ENCODE assay signal across 14 cellular contexts in the genomic region with DNA sequence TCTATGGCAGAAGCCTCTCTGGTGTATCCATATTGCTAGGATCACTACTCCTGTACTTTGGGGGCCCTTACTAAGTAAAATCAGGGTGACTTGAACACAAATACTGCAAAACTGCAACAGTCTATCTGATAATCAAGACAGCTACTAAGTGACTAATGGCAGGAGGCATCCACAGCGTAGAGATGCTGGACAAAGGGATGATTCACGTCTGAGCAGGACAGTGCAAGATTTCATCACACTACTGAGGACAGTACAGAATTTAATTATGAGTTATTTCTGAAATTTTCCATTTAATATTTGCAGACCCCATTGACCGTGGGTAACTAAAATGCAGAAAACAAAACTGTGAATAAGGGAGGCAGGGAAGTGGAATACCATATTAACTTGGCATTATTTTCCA. TPM values are rescaled to one million over a fixed set of nuclear protein-coding genes. Genes with fewer than 3 reads are reported as not detected.
DNase-seq lines count a peak whose midpoint lies in the region; ATAC-seq, FAIRE-seq and TF ChIP-seq lines count a peak whose summit lies in the region.
"Had no signal": no experiment of that assay in that cellular context is flagged by ENCODE, and none has a peak within 500 bp of the region (broad histone marks: within the 10 kb centered on the region; RNA-seq: fewer than 3 reads in every experiment).

No MANE protein-coding gene starts in this region.

- no peak for TF ChIP-seq EP300 in K562 (IDR thresholded peaks at IDR 0.05; ENCODE audit: low read length)

- BruUV-seq in MCF 10A (replicated peaks; lab: Mats Ljungman, UMichigan) (no TSS peak), K562 (replicated peaks; lab: Mats Ljungman, UMichigan) (no TSS peak)

- H4K20me1 ChIP-seq in K562 (replicated peaks; ENCODE audit: control insufficient read depth, insufficient read depth, low read length) = peaks cover 4% of the 10 kb centered on the region; the same call in 1 of the 2 replicates
- peaks cover 2% of the 10 kb centered on the region for H4K20me1 ChIP-seq in keratinocyte (ENCODE audit: control insufficient read depth, extremely low read depth, insufficient read depth, low read length)

- no peak for TF ChIP-seq CTCF in MCF 10A (IDR thresholded peaks at IDR 0.05; ENCODE audit: unreplicated experiment)
- TF ChIP-seq CTCF in breast epithelium (IDR thresholded peaks at IDR 0.05) = no peak
- no peak for TF ChIP-seq CTCF in K562 (IDR thresholded peaks at IDR 0.05 in 2 of 3, conservative IDR thresholded peaks at IDR 0.05 in 1 of 3; ENCODE audit: insufficient read depth in 2 of 3, low read depth in 1 of 3, low read length in 3 of 3)
- no peak for TF ChIP-seq CTCF in keratinocyte (optimal IDR thresholded peaks at IDR 0.05 in 1 of 3, IDR thresholded peaks at IDR 0.05 in 1 of 3, conservative IDR thresholded peaks at IDR 0.05 in 1 of 3; ENCODE audit: extremely low read depth in 1 of 3, insufficient read depth in 2 of 3, low read length in 3 of 3)

- FAIRE-seq in K562 (lab: Jason Lieb, UNC) (no peak), keratinocyte (lab: Jason Lieb, UNC) (peak; percentile 76), GM12892 (lab: Jason Lieb, UNC) (no peak)
- FAIRE-seq: A204.1 had no signal

- H3K9me3 ChIP-seq in breast epithelium (no peaks in the 10 kb centered on the region), K562 (replicated peaks; ENCODE audit: control insufficient read depth, insufficient read depth, low read depth, low read length) (peaks cover 3% of the 10 kb centered on the region; the same call in 1 of the 2 replicates), keratinocyte (ENCODE audit: control insufficient read depth, low read depth, low read length) (no peaks in the 10 kb centered on the region)
- H3K9me3 ChIP-seq: HAP-1, prostate gland had no signal

- peaks cover 10% of the 10 kb centered on the region for H3K36me3 Mint-ChIP-seq in MCF 10A (ENCODE audit: insufficient read depth, unreplicated experiment)

- H3K4me3 Mint-ChIP-seq in MCF 10A (ENCODE audit: unreplicated experiment) = no peak overlapping the region

- H3K9ac ChIP-seq in K562 (ENCODE audit: insufficient read depth in 1 of 2, low read depth in 2 of 2, low read length in 2 of 2) = no peak overlapping the region
- no peak overlapping the region for H3K9ac ChIP-seq in keratinocyte (ENCODE audit: control insufficient read depth, extremely low read depth, insufficient read depth, low read length)

- H3K4me1 ChIP-seq in breast epithelium = no peaks in the 10 kb centered on the region
- H3K4me1 ChIP-seq in K562 (replicated peaks in 1 of 2; ENCODE audit: control insufficient read depth in 2 of 2, insufficient read depth in 2 of 2, low read length in 2 of 2) = no peaks in the 10 kb centered on the region; a peak in 2 of 5 replicates
- peaks cover 10% of the 10 kb centered on the region for H3K4me1 ChIP-seq in keratinocyte (ENCODE audit: control insufficient read depth, extremely low read depth, insufficient read depth, low read length)
- H3K4me1 ChIP-seq: HAP-1, prostate gland, tibial nerve had no signal

- H3K4me3 ChIP-seq in breast epithelium (no peak overlapping the region), K562 (no peak overlapping the region), keratinocyte (ENCODE audit: control insufficient read depth in 2 of 3, extremely low read depth in 1 of 3, insufficient read depth in 2 of 3, low read depth in 1 of 3, low read length in 3 of 3) (no peak overlapping the region)
- H3K4me3 ChIP-seq: HAP-1, prostate gland, tibial nerve had no signal

- TF ChIP-seq POLR2A in breast epithelium (IDR thresholded peaks at IDR 0.05) (no peak), K562 (conservative IDR thresholded peaks at IDR 0.05) (no peak), GM12892 (IDR thresholded peaks at IDR 0.05; ENCODE audit: low read depth, low read length) (no peak)

- TF ChIP-seq RAD21 in K562 (CRISPR knock-in tag; conservative IDR thresholded peaks at IDR 0.05 in 1 of 2, IDR thresholded peaks at IDR 0.05 in 1 of 2) = no peak

- H3K27ac Mint-ChIP-seq in MCF 10A (ENCODE audit: low read depth, unreplicated experiment) = no peak overlapping the region

- DNase-seq in MCF 10A (ENCODE audit: unreplicated experiment) (peak; percentile 74), breast epithelium (ENCODE audit: low spot score in 2 of 2) (no peak), K562 (ENCODE audit: extremely low read depth in 1 of 4, low spot score in 3 of 4) (no peak), keratinocyte (ENCODE audit: low read depth, low spot score) (no peak), KBM-7 (no peak), GM12892 (ENCODE audit: insufficient read length) (no peak), NCI-H748 (lab: John Stamatoyannopoulos, UW; ENCODE audit: unreplicated experiment) (no peak)
- DNase-seq: activated CD8-positive, alpha-beta memory T cell treated with anti-CD3 and anti-CD28 coated beads, Interleukin-2, amount 50 U/mL, for 48 hours; erythroblast had no signal

- H3K4me2 ChIP-seq in K562 (ENCODE audit: insufficient read depth, low read length) (no peak overlapping the region), keratinocyte (ENCODE audit: control insufficient read depth, extremely low read depth, insufficient read depth, low read depth, low read length) (no peak overlapping the region)

- in situ Hi-C loops in K562 (cut with MboI) (no loop called here), KBM-7 (cut with MboI; ENCODE audit: low pct_unique_long_range_greater_than_20kb, low sequenced_read_pairs) (no loop called here)

- POLR2A ChIA-PET in MCF 10A (lab: Yijun Ruan, JAX) (interaction anchor here (0.9 to 1.3 kb wide), 3 partner anchors 10 to 420 kb away, joined by 3 to 9 read pairs (median 3); a partner anchor contains a TSS), K562 (lab: Yijun Ruan, JAX) (interaction anchor here (1.6 kb wide), 1 partner anchor 11 kb away, joined by 6 read pairs; a partner anchor contains a TSS)

- no peaks in the 10 kb centered on the region for H3K27me3 Mint-ChIP-seq in MCF 10A (ENCODE audit: insufficient read depth, unreplicated experiment)

- H3K27ac ChIP-seq in breast epithelium = no peak overlapping the region
- H3K27ac ChIP-seq in K562 (ENCODE audit: extremely low read depth, low read depth, low read length) = no peak overlapping the region
- peak overlapping the region; percentile 20 for H3K27ac ChIP-seq in keratinocyte (ENCODE audit: control insufficient read depth, insufficient read depth, low read length)
- H3K27ac ChIP-seq: prostate gland, tibial nerve had no signal

- WGBS in K562 (ENCODE audit: insufficient coverage, low coverage, missing lambda C conversion rate) = 77% methylated on average over 3 of the region's 3 CpGs

- intact Hi-C loops in MCF 10A (cut with micrococcal nuclease) = no loop called here
- intact Hi-C loops in breast epithelium (cut with DNase I; ENCODE audit: low total_unique reads) = no loop called here
- intact Hi-C loops in K562 (cut with micrococcal nuclease) = no loop called here

- ATAC-seq in K562 = 0 out of 3 replicates have a peak, but pooled peaks have one; percentile 39
- ATAC-seq in HG02970 (IDR thresholded peaks at IDR 0.05; ENCODE audit: low FRiP score, unreplicated experiment) = no peak

- peaks cover 7% of the 10 kb centered on the region for H3K9me3 Mint-ChIP-seq in MCF 10A (ENCODE audit: unreplicated experiment)

- CTCF ChIA-PET in MCF 10A (lab: Yijun Ruan, JAX) (interaction anchor here (0.6 to 0.7 kb wide), 2 partner anchors 85 to 479 kb away, joined by 3 read pairs; no protein-coding TSS in a partner anchor), K562 (lab: Yijun Ruan, JAX; ENCODE audit: low intra/inter-chr PET ratio) (no interaction called here)

- H3K27me3 ChIP-seq in breast epithelium = no peaks in the 10 kb centered on the region
- H3K27me3 ChIP-seq in K562 (ENCODE audit: control insufficient read depth in 2 of 2, insufficient read depth in 2 of 2, low read length in 2 of 2) = no peaks in the 10 kb centered on the region
- no peaks in the 10 kb centered on the region for H3K27me3 ChIP-seq in keratinocyte (ENCODE audit: control insufficient read depth, extremely low read depth, insufficient read depth, low read length)
- H3K27me3 ChIP-seq: tibial nerve had no signal

- peaks cover 10% of the 10 kb centered on the region for H3K4me1 Mint-ChIP-seq in MCF 10A (ENCODE audit: insufficient read depth, unreplicated experiment)

- peaks cover 78% of the 10 kb centered on the region for H3K79me2 ChIP-seq in K562 (ENCODE audit: control insufficient read depth, insufficient read depth, low read length)
- H3K79me2 ChIP-seq in keratinocyte (ENCODE audit: control insufficient read depth, insufficient read depth, low read length) = peaks cover 69% of the 10 kb centered on the region

- H3K9me1 ChIP-seq in K562 (ENCODE audit: control insufficient read depth, insufficient read depth, low read length) (no peaks in the 10 kb centered on the region), keratinocyte (ENCODE audit: control insufficient read depth, extremely low read depth, insufficient read depth, low read length) (no peaks in the 10 kb centered on the region)

- H3K36me3 ChIP-seq in breast epithelium = no peaks in the 10 kb centered on the region
- peaks cover 12% of the 10 kb centered on the region; the same call in 2 of the 3 replicates for H3K36me3 ChIP-seq in K562 (ENCODE audit: control insufficient read depth, insufficient read depth, low read length)
- H3K36me3 ChIP-seq in keratinocyte (ENCODE audit: control insufficient read depth in 2 of 2, extremely low read depth in 1 of 2, insufficient read depth in 2 of 2, low read length in 2 of 2) = no peaks in the 10 kb centered on the region
- H3K36me3 ChIP-seq: HAP-1, prostate gland had no signal

- no peak overlapping the region for H2AFZ ChIP-seq in K562 (ENCODE audit: low read depth, low read length)
- H2AFZ ChIP-seq in keratinocyte (ENCODE audit: control insufficient read depth, low read length) = no peak overlapping the region

- dilution Hi-C loops in keratinocyte (cut with MboI; ENCODE audit: extremely low pct_ligation_motif_present, low sequenced_read_pairs) = no loop called here

RNA-seq across cellular contexts. Expression of a gene that starts 10.4 kb away (rescaled TPM):
- total RNA-seq in MCF 10A (2022) (30.7 and 30.9 TPM in 2 replicates), breast epithelium (10 to 100 TPM; 18.9 to 22.7 (median 20.3) TPM), K562 (2014; rRNA removed) (17.3 and 20.3 TPM in 2 replicates), K562 (2014; rRNA removed; fragmentation: Illumina TruSeq; extraction: Trizol) (45.2 and 49.8 TPM in 2 replicates), K562 (2015; rRNA removed; fragmentation: Illumina TruSeq; extraction: Trizol) (39.6 and 41.2 TPM in 2 replicates), K562 (2021) (41.6 and 44.7 TPM in 2 replicates)
- 15.5 and 34.5 TPM in 2 replicates for total RNA-seq in K562 (2011; cell fraction: chromatin; rRNA removed; ENCODE audit: low replicate concordance)
- 7.5 and 7.8 TPM in 2 replicates for total RNA-seq in K562 (2011; cell fraction: nucleolus; rRNA removed)
- 16.2 and 33.1 TPM in 2 replicates for total RNA-seq in K562 (2011; cell fraction: nucleoplasm; rRNA removed)
- polyA plus RNA-seq in K562 (2011; rRNA removed) (29.7 and 41.5 TPM in 2 replicates), K562 (2014; fragmentation: Illumina TruSeq; extraction: Trizol) (38.6 and 46.3 TPM in 2 replicates), K562 (2014; fragmentation: Nextera tagmentation; extraction: Ambion mirVana) (10 to 100 TPM; 18.1 to 21.1 TPM), K562 (2014; rRNA removed) (28.4 and 29.7 TPM in 2 replicates), keratinocyte (19.9 to 39.7 TPM (median 20.7 TPM) in 3 replicates)
- 7.1 and 12.1 TPM in 2 replicates for polyA plus RNA-seq in K562 (2011; cell fraction: cytosol; rRNA removed)
- 7.6 and 10.3 TPM in 2 replicates for polyA plus RNA-seq in K562 (2011; cell fraction: nucleus; rRNA removed)
- 25.1 and 27.1 TPM in 2 replicates for polyA plus RNA-seq in K562 (2012)
- polyA minus RNA-seq in K562 (2011; rRNA and poly(A)+ RNA removed) = 56.4 and 61.8 TPM in 2 replicates
- 18.2 and 24.1 TPM in 2 replicates for polyA minus RNA-seq in K562 (2011; cell fraction: cytosol; rRNA and poly(A)+ RNA removed)
- polyA minus RNA-seq in K562 (2011; cell fraction: nucleus; rRNA and poly(A)+ RNA removed) = 5.9 and 12.8 TPM in 2 replicates
- polyA plus RNA-seq in keratinocyte (2011; ENCODE audit: low read depth) = 29.9 TPM
- 12.7 and 25.9 TPM in 2 replicates for polyA plus RNA-seq in keratinocyte (2011; cell fraction: cytosol; rRNA removed)
- 21.3 and 27.4 TPM in 2 replicates for polyA plus RNA-seq in keratinocyte (2011; cell fraction: nucleus; rRNA removed)
- 18.2 and 27.7 TPM in 2 replicates for polyA plus RNA-seq in keratinocyte (2012; ENCODE audit: low replicate concordance)
- 6.5 to 35.3 TPM (median 10.7 TPM) in 3 replicates for polyA minus RNA-seq in keratinocyte
- 14.0 TPM for polyA minus RNA-seq in keratinocyte (2011; cell fraction: cytosol; rRNA and poly(A)+ RNA removed)
- polyA minus RNA-seq in keratinocyte (2011; cell fraction: nucleus; rRNA and poly(A)+ RNA removed) = 15.8 and 35.7 TPM in 2 replicates
- 31.6 TPM for polyA plus RNA-seq in GM12892 (2012; ENCODE audit: missing spikeins)

RNA-seq across cellular contexts. Expression of a gene that starts 46.9 kb away (rescaled TPM):
- total RNA-seq in MCF 10A (2022) (30.2 and 31.3 TPM in 2 replicates), breast epithelium (10 to 100 TPM; 30.6 to 55.4 (median 41.6) TPM), K562 (2014; rRNA removed) (46.6 and 50.7 TPM in 2 replicates), K562 (2014; rRNA removed; fragmentation: Illumina TruSeq; extraction: Trizol) (50.4 and 59.9 TPM in 2 replicates), K562 (2015; rRNA removed; fragmentation: Illumina TruSeq; extraction: Trizol) (38.6 and 39.1 TPM in 2 replicates), K562 (2021) (43.7 and 46.4 TPM in 2 replicates)
- total RNA-seq in K562 (2011; cell fraction: chromatin; rRNA removed; ENCODE audit: low replicate concordance) = 17.8 and 46.7 TPM in 2 replicates
- 15.3 and 16.1 TPM in 2 replicates for total RNA-seq in K562 (2011; cell fraction: nucleolus; rRNA removed)
- 22.4 and 38.3 TPM in 2 replicates for total RNA-seq in K562 (2011; cell fraction: nucleoplasm; rRNA removed)
- polyA plus RNA-seq in K562 (2011; rRNA removed) (51.7 and 70.2 TPM in 2 replicates), K562 (2014; fragmentation: Illumina TruSeq; extraction: Trizol) (44.2 and 51.3 TPM in 2 replicates), K562 (2014; fragmentation: Nextera tagmentation; extraction: Ambion mirVana) (10 to 100 TPM; 47.0 to 48.3 TPM), K562 (2014; rRNA removed) (63.0 and 69.4 TPM in 2 replicates), keratinocyte (15.7 to 23.3 TPM (median 17.4 TPM) in 3 replicates)
- 37.7 and 43.8 TPM in 2 replicates for polyA plus RNA-seq in K562 (2011; cell fraction: cytosol; rRNA removed)
- 16.7 and 18.8 TPM in 2 replicates for polyA plus RNA-seq in K562 (2011; cell fraction: nucleus; rRNA removed)
- 51.9 and 60.3 TPM in 2 replicates for polyA plus RNA-seq in K562 (2012)
- 37.0 and 37.8 TPM in 2 replicates for polyA minus RNA-seq in K562 (2011; rRNA and poly(A)+ RNA removed)
- polyA minus RNA-seq in K562 (2011; cell fraction: cytosol; rRNA and poly(A)+ RNA removed) = 13.2 and 13.5 TPM in 2 replicates
- 11.7 and 14.1 TPM in 2 replicates for polyA minus RNA-seq in K562 (2011; cell fraction: nucleus; rRNA and poly(A)+ RNA removed)
- 6.4 TPM for polyA plus RNA-seq in keratinocyte (2011; ENCODE audit: low read depth)
- polyA plus RNA-seq in keratinocyte (2011; cell fraction: cytosol; rRNA removed) = 15.7 and 25.3 TPM in 2 replicates
- polyA plus RNA-seq in keratinocyte (2011; cell fraction: nucleus; rRNA removed) = 10.7 and 11.0 TPM in 2 replicates
- 10.5 and 14.7 TPM in 2 replicates for polyA plus RNA-seq in keratinocyte (2012; ENCODE audit: low replicate concordance)
- polyA minus RNA-seq in keratinocyte = 6.6 to 10.2 TPM (median 9.4 TPM) in 3 replicates
- polyA minus RNA-seq in keratinocyte (2011; cell fraction: cytosol; rRNA and poly(A)+ RNA removed) = 22.8 TPM
- 6.1 and 6.7 TPM in 2 replicates for polyA minus RNA-seq in keratinocyte (2011; cell fraction: nucleus; rRNA and poly(A)+ RNA removed)
- polyA plus RNA-seq in GM12892 (2012; ENCODE audit: missing spikeins) = 56.9 TPM
